In the genomic region with DNA sequence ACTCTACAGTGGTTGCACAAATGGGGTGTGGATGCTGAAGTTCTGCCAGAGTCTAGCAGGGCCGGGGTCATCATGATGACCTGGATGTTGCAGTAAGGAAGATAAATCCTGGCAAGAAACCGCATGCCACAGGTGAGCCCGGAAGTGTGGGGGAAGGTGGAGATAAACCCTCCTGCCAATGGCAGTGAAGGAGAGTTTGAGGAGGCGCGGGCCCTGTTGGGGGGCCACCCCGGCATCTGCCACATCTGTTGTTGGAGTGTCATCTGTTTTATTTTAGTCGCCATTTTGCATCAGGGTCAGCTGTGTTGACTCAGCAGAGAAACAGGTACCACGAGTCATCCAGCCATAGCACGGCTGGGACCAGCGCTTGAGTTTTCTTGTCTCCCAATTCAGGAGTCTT, we compare ENCODE assay signal across 1 cellular context.
TF ChIP-seq lines count a peak whose summit lies in the region.

No MANE protein-coding gene starts in this region.

TF ChIP-seq in K562, 482 proteins besides CTCF, POLR2A, EP300 and RAD21:
- no peak for TF ChIP-seq TEAD4 (IDR thresholded peaks at IDR 0.05; ENCODE audit: low read length)
- no peak for TF ChIP-seq TEAD4 (CRISPR knock-in tag; IDR thresholded peaks at IDR 0.05; ENCODE audit: borderline replicate concordance)
- no peak for TF ChIP-seq ZBTB1 (CRISPR knock-in tag; IDR thresholded peaks at IDR 0.05; ENCODE audit: borderline replicate concordance, low read depth)
- peak; percentile 47; the same call in 1 of the 2 replicates for TF ChIP-seq TFAP4 (CRISPR knock-in tag; IDR thresholded peaks at IDR 0.05; ENCODE audit: borderline replicate concordance)
- peak in 1 of 3 experiments; percentile 14 for TF ChIP-seq YY1 (IDR thresholded peaks at IDR 0.05; ENCODE audit: borderline replicate concordance in 1 of 3, control insufficient read depth in 1 of 3, extremely low read depth in 1 of 3, insufficient read depth in 3 of 3, insufficient read length in 1 of 3, insufficient replicate concordance in 2 of 3, low read depth in 1 of 3, low read length in 2 of 3)
- peak; percentile 17; the same call in 1 of the 2 replicates for TF ChIP-seq C11orf30 (IDR thresholded peaks at IDR 0.05; ENCODE audit: low read depth)
- 0 out of 2 replicates have a peak, but pooled peaks have one; percentile 2 for TF ChIP-seq ZNF316 (IDR thresholded peaks at IDR 0.05)
- TF ChIP-seq CREB1 (IDR thresholded peaks at IDR 0.05) = no peak
- no peak for TF ChIP-seq CREB1 (CRISPR knock-in tag; IDR thresholded peaks at IDR 0.05)
- TF ChIP-seq PPARD (CRISPR knock-in tag; IDR thresholded peaks at IDR 0.05) = no peak
- TF ChIP-seq ZEB2 (IDR thresholded peaks at IDR 0.05) = peak; percentile 34; the same call in 1 of the 2 replicates
- TF ChIP-seq JUND (IDR thresholded peaks at IDR 0.05; ENCODE audit: borderline replicate concordance, low read depth, low read length) = peak; percentile 18; the same call in 1 of the 2 replicates
- no peak for TF ChIP-seq JUND (tag; IDR thresholded peaks at IDR 0.05; ENCODE audit: borderline replicate concordance, low read depth, low read length)
- TF ChIP-seq CBFA2T3 (IDR thresholded peaks at IDR 0.05) = 0 out of 2 replicates have a peak, but pooled peaks have one; percentile 9
- peak in 1 of 2 experiments; percentile 56; a peak in 1 of 4 replicates for TF ChIP-seq FOXA3 (CRISPR knock-in tag; conservative IDR thresholded peaks at IDR 0.05 in 1 of 2, IDR thresholded peaks at IDR 0.05 in 1 of 2)
- 0 out of 2 replicates have a peak, but pooled peaks have one; percentile 24 for TF ChIP-seq NFE2 (IDR thresholded peaks at IDR 0.05; ENCODE audit: low read depth)
